ENCODE assay signal across 20 cellular contexts in the genomic region with DNA sequence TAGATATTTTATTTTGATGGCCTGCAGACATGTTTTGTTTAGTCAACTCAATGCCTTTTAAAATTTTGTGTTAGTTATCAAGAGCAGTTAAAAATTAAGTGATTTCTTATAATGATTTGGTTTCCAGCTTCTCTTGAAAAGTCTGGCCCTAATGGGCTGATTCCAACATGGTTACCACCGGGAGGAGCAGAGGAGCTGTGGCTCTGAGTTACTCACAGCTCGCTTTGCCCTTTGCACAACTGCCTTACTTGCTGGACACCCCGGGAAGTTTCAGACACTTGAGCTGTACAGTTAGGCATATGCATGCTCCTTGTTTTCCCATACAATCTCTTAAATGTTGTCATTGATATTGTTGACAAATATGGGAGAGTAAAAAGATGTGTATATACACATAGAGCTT.
DNase-seq lines count a peak whose midpoint lies in the region; ATAC-seq, FAIRE-seq and TF ChIP-seq lines count a peak whose summit lies in the region.
"Had no signal": no experiment of that assay in that cellular context is flagged by ENCODE, and none has a peak within 500 bp of the region (broad histone marks: within the 10 kb centered on the region; RNA-seq: fewer than 3 reads in every experiment).

No MANE protein-coding gene starts in this region.

- FAIRE-seq in HTR-8/SVneo (lab: Jason Lieb, UNC): no peak
- FAIRE-seq: G401.6, GM12878, GM18507 had no signal

- H3K4me3 ChIP-seq in epithelial cell of esophagus (ENCODE audit: low read length): no peak overlapping the region
- H3K4me3 ChIP-seq: BLaER1 treated with 17β-estradiol and CSF1 and Interleukin-3, amounts not matched to agents 10 nM and 100 nM; GM12878 had no signal

- no peak for ATAC-seq in HG02938 (IDR thresholded peaks at IDR 0.05; ENCODE audit: unreplicated experiment)
- ATAC-seq: GM12878, Panc1, Right ventricle myocardium inferior had no signal

- no peak for TF ChIP-seq CTCF in epithelial cell of esophagus (IDR thresholded peaks at IDR 0.05; ENCODE audit: insufficient read depth, low read depth, low read length, missing control alignments)

- DNase-seq in NCI-H82 (lab: John Stamatoyannopoulos, UW) (peak; percentile 7), NCI-H82 treated with DMSO at 0.1 percent for 48 hours (lab: John Stamatoyannopoulos, UW; ENCODE audit: unreplicated experiment) (no peak), RKO (ENCODE audit: low spot score) (peak; percentile 16), epithelial cell of esophagus (ENCODE audit: low read depth) (peak; percentile 2), NCI-H510A treated with DMSO at 0.1 percent for 48 hours (lab: John Stamatoyannopoulos, UW) (no peak), HTR-8/SVneo (ENCODE audit: insufficient read length, low spot score) (no peak), NOMO-1 treated with DMSO at 0.1 percent for 48 hours (lab: John Stamatoyannopoulos, UW; ENCODE audit: unreplicated experiment) (no peak)
- DNase-seq: CD8-positive, alpha-beta memory T cell; DND-41; NCI-H1436; NCI-H2081; NCI-H345; T-helper 1 cell had no signal

Comparison
In these comparisons a context has a peak if more than half of its experiments do, and no peak if none do; other contexts are left out.
1. DNase-seq: peak in NCI-H82 (single experiment), RKO (single experiment) and epithelial cell of esophagus (single experiment); none in NCI-H82 treated with DMSO at 0.1 percent for 48 hours (single experiment), NCI-H510A treated with DMSO at 0.1 percent for 48 hours (single experiment), HTR-8/SVneo (single experiment) and NOMO-1 treated with DMSO at 0.1 percent for 48 hours (single experiment).